ENCODE assay signal across 1 cellular context in the genomic region with DNA sequence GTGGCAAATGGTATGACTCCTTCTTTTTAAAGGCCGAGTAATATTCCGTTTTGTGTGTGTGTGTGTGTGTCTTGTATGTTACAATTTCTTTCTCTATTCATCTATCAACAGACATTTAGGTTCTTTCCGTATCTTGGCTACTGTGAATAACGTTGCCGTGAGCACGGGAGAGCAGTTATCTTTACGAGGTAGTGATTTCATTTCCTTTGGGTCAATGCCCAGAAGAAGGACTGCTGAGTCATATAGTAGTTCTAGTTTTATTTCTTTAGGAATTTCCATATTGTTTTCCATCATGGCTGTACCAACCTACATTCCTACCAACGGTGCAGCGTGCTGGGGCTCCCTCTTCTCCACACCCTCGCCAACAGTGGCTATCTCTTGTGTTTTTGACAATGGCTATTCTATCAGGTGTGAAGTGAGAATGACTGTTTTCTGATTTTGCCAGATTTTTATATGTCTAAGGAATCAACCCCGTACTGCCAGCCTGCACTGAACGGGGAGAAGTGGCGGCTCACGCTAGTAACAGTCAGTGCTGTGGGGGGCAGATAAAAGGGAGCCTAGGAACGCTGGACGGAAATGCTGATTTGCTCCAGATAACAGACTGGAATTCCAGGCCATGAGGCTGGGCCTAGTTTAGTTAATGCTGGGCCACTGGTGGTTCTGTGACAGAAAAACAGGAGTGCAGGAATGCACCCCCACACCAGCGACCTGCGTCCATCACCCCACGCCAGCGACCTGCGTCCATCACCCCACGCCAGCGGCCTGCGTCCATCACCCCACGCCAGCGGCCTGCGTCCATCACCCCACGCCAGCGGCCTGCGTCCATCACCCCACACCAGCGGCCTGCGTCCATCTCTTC.
TF ChIP-seq lines count a peak whose summit lies in the region.

No MANE protein-coding gene starts in this region.

TF ChIP-seq in HEK293, 187 proteins besides CTCF, POLR2A, EP300 and RAD21 (continued from another document and continues in another):
- TF ChIP-seq, protein P1, sequence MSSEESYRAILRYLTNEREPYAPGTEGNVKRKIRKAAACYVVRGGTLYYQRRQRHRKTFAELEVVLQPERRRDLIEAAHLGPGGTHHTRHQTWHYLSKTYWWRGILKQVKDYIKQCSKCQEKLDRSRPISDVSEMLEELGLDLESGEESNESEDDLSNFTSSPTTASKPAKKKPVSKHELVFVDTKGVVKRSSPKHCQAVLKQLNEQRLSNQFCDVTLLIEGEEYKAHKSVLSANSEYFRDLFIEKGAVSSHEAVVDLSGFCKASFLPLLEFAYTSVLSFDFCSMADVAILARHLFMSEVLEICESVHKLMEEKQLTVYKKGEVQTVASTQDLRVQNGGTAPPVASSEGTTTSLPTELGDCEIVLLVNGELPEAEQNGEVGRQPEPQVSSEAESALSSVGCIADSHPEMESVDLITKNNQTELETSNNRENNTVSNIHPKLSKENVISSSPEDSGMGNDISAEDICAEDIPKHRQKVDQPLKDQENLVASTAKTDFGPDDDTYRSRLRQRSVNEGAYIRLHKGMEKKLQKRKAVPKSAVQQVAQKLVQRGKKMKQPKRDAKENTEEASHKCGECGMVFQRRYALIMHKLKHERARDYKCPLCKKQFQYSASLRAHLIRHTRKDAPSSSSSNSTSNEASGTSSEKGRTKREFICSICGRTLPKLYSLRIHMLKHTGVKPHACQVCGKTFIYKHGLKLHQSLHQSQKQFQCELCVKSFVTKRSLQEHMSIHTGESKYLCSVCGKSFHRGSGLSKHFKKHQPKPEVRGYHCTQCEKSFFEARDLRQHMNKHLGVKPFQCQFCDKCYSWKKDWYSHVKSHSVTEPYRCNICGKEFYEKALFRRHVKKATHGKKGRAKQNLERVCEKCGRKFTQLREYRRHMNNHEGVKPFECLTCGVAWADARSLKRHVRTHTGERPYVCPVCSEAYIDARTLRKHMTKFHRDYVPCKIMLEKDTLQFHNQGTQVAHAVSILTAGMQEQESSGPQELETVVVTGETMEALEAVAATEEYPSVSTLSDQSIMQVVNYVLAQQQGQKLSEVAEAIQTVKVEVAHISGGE (tag by site-specific recombination; conservative IDR thresholded peaks at IDR 0.05; ENCODE audit: low read depth) = no peak
- TF ChIP-seq ZNF366 (tag by site-specific recombination; conservative IDR thresholded peaks at IDR 0.05) = peak; percentile 91
- TF ChIP-seq, protein P2, sequence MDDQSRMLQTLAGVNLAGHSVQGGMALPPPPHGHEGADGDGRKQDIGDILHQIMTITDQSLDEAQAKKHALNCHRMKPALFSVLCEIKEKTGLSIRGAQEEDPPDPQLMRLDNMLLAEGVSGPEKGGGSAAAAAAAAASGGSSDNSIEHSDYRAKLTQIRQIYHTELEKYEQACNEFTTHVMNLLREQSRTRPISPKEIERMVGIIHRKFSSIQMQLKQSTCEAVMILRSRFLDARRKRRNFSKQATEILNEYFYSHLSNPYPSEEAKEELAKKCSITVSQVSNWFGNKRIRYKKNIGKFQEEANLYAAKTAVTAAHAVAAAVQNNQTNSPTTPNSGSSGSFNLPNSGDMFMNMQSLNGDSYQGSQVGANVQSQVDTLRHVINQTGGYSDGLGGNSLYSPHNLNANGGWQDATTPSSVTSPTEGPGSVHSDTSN (CRISPR knock-in tag; IDR thresholded peaks at IDR 0.05) = no peak
- no peak for TF ChIP-seq ZNF114 (tag by site-specific recombination; IDR thresholded peaks at IDR 0.05)
- no peak for TF ChIP-seq ZNF555 (tag by site-specific recombination; conservative IDR thresholded peaks at IDR 0.05)
- TF ChIP-seq ZNF776 (tag by site-specific recombination; IDR thresholded peaks at IDR 0.05; ENCODE audit: borderline replicate concordance) = no peak
- no peak for TF ChIP-seq ZNF416 (tag by site-specific recombination; IDR thresholded peaks at IDR 0.05)
- TF ChIP-seq, protein P3, sequence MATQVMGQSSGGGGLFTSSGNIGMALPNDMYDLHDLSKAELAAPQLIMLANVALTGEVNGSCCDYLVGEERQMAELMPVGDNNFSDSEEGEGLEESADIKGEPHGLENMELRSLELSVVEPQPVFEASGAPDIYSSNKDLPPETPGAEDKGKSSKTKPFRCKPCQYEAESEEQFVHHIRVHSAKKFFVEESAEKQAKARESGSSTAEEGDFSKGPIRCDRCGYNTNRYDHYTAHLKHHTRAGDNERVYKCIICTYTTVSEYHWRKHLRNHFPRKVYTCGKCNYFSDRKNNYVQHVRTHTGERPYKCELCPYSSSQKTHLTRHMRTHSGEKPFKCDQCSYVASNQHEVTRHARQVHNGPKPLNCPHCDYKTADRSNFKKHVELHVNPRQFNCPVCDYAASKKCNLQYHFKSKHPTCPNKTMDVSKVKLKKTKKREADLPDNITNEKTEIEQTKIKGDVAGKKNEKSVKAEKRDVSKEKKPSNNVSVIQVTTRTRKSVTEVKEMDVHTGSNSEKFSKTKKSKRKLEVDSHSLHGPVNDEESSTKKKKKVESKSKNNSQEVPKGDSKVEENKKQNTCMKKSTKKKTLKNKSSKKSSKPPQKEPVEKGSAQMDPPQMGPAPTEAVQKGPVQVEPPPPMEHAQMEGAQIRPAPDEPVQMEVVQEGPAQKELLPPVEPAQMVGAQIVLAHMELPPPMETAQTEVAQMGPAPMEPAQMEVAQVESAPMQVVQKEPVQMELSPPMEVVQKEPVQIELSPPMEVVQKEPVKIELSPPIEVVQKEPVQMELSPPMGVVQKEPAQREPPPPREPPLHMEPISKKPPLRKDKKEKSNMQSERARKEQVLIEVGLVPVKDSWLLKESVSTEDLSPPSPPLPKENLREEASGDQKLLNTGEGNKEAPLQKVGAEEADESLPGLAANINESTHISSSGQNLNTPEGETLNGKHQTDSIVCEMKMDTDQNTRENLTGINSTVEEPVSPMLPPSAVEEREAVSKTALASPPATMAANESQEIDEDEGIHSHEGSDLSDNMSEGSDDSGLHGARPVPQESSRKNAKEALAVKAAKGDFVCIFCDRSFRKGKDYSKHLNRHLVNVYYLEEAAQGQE (tag by site-specific recombination; IDR thresholded peaks at IDR 0.05) = no peak
- peak; percentile 85 for TF ChIP-seq OVOL3 (tag by site-specific recombination; IDR thresholded peaks at IDR 0.05)
- peak; percentile 78 for TF ChIP-seq SP7 (tag by site-specific recombination; IDR thresholded peaks at IDR 0.05)
- no peak for TF ChIP-seq KLF16 (tag by site-specific recombination; IDR thresholded peaks at IDR 0.05)
- TF ChIP-seq, protein P4, sequence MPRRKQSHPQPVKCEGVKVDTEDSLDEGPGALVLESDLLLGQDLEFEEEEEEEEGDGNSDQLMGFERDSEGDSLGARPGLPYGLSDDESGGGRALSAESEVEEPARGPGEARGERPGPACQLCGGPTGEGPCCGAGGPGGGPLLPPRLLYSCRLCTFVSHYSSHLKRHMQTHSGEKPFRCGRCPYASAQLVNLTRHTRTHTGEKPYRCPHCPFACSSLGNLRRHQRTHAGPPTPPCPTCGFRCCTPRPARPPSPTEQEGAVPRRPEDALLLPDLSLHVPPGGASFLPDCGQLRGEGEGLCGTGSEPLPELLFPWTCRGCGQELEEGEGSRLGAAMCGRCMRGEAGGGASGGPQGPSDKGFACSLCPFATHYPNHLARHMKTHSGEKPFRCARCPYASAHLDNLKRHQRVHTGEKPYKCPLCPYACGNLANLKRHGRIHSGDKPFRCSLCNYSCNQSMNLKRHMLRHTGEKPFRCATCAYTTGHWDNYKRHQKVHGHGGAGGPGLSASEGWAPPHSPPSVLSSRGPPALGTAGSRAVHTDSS (tag by site-specific recombination; IDR thresholded peaks at IDR 0.05) = no peak
- no peak for TF ChIP-seq ZNF596 (tag by site-specific recombination; IDR thresholded peaks at IDR 0.05)
- peak; percentile 72 for TF ChIP-seq ZNF660 (tag by site-specific recombination; IDR thresholded peaks at IDR 0.05)
- TF ChIP-seq ZNF311 (tag by site-specific recombination; IDR thresholded peaks at IDR 0.05; ENCODE audit: borderline replicate concordance) = no peak
- TF ChIP-seq ZNF24 (tag by site-specific recombination; IDR thresholded peaks at IDR 0.05) = peak; percentile 65; the same call in 1 of the 2 replicates
- TF ChIP-seq KLF7 (tag by site-specific recombination; IDR thresholded peaks at IDR 0.05; ENCODE audit: borderline replicate concordance) = no peak
- TF ChIP-seq, protein P5, sequence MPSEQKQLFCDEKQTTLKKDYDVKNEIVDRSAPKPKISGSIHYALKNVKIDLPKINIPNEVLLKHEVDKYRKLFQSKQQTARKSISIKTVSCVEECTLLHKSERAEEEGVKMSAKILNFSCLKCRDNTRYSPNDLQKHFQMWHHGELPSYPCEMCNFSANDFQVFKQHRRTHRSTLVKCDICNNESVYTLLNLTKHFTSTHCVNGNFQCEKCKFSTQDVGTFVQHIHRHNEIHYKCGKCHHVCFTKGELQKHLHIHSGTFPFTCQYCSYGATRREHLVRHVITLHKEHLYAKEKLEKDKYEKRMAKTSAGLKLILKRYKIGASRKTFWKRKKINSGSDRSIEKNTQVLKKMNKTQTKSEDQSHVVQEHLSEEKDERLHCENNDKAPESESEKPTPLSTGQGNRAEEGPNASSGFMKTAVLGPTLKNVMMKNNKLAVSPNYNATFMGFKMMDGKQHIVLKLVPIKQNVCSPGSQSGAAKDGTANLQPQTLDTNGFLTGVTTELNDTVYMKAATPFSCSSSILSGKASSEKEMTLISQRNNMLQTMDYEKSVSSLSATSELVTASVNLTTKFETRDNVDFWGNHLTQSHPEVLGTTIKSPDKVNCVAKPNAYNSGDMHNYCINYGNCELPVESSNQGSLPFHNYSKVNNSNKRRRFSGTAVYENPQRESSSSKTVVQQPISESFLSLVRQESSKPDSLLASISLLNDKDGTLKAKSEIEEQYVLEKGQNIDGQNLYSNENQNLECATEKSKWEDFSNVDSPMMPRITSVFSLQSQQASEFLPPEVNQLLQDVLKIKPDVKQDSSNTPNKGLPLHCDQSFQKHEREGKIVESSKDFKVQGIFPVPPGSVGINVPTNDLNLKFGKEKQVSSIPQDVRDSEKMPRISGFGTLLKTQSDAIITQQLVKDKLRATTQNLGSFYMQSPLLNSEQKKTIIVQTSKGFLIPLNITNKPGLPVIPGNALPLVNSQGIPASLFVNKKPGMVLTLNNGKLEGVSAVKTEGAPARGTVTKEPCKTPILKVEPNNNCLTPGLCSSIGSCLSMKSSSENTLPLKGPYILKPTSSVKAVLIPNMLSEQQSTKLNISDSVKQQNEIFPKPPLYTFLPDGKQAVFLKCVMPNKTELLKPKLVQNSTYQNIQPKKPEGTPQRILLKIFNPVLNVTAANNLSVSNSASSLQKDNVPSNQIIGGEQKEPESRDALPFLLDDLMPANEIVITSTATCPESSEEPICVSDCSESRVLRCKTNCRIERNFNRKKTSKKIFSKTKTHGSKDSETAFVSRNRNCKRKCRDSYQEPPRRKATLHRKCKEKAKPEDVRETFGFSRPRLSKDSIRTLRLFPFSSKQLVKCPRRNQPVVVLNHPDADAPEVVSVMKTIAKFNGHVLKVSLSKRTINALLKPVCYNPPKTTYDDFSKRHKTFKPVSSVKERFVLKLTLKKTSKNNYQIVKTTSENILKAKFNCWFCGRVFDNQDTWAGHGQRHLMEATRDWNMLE (tag by site-specific recombination; conservative IDR thresholded peaks at IDR 0.05; ENCODE audit: low read depth) = no peak
- TF ChIP-seq, protein P6, sequence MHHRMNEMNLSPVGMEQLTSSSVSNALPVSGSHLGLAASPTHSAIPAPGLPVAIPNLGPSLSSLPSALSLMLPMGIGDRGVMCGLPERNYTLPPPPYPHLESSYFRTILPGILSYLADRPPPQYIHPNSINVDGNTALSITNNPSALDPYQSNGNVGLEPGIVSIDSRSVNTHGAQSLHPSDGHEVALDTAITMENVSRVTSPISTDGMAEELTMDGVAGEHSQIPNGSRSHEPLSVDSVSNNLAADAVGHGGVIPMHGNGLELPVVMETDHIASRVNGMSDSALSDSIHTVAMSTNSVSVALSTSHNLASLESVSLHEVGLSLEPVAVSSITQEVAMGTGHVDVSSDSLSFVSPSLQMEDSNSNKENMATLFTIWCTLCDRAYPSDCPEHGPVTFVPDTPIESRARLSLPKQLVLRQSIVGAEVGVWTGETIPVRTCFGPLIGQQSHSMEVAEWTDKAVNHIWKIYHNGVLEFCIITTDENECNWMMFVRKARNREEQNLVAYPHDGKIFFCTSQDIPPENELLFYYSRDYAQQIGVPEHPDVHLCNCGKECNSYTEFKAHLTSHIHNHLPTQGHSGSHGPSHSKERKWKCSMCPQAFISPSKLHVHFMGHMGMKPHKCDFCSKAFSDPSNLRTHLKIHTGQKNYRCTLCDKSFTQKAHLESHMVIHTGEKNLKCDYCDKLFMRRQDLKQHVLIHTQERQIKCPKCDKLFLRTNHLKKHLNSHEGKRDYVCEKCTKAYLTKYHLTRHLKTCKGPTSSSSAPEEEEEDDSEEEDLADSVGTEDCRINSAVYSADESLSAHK (tag by site-specific recombination; IDR thresholded peaks at IDR 0.05) = peak; percentile 73
- TF ChIP-seq ZNF433 (tag by site-specific recombination; IDR thresholded peaks at IDR 0.05; ENCODE audit: low read depth) = no peak
- peak; percentile 59; the same call in 1 of the 2 replicates for TF ChIP-seq FEZF1 (tag by site-specific recombination; IDR thresholded peaks at IDR 0.05)
- TF ChIP-seq ZNF341 (tag by site-specific recombination; IDR thresholded peaks at IDR 0.05; ENCODE audit: low read depth) = no peak
- TF ChIP-seq, protein P7, sequence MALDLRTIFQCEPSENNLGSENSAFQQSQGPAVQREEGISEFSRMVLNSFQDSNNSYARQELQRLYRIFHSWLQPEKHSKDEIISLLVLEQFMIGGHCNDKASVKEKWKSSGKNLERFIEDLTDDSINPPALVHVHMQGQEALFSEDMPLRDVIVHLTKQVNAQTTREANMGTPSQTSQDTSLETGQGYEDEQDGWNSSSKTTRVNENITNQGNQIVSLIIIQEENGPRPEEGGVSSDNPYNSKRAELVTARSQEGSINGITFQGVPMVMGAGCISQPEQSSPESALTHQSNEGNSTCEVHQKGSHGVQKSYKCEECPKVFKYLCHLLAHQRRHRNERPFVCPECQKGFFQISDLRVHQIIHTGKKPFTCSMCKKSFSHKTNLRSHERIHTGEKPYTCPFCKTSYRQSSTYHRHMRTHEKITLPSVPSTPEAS (tag by site-specific recombination; IDR thresholded peaks at IDR 0.05) = peak; percentile 87
- TF ChIP-seq ZNF223 (tag by site-specific recombination; IDR thresholded peaks at IDR 0.05) = no peak
- TF ChIP-seq ZNF274 (IDR thresholded peaks at IDR 0.05; ENCODE audit: low read length) = no peak
- no peak for TF ChIP-seq ZNF274 (tag by site-specific recombination; IDR thresholded peaks at IDR 0.05; ENCODE audit: borderline replicate concordance)
- TF ChIP-seq, protein P8, sequence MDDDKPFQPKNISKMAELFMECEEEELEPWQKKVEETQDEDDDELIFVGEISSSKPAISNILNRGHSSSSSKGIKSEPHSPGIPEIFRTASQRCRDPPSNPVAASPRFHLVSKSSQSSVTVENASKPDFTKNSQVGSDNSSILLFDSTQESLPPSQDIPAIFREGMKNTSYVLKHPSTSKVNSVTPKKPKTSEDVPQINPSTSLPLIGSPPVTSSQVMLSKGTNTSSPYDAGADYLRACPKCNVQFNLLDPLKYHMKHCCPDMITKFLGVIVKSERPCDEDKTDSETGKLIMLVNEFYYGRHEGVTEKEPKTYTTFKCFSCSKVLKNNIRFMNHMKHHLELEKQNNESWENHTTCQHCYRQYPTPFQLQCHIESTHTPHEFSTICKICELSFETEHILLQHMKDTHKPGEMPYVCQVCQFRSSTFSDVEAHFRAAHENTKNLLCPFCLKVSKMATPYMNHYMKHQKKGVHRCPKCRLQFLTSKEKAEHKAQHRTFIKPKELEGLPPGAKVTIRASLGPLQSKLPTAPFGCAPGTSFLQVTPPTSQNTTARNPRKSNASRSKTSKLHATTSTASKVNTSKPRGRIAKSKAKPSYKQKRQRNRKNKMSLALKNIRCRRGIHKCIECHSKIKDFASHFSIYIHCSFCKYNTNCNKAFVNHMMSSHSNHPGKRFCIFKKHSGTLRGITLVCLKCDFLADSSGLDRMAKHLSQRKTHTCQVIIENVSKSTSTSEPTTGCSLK (tag by site-specific recombination; IDR thresholded peaks at IDR 0.05) = no peak
- TF ChIP-seq ZNF354C (tag by site-specific recombination; IDR thresholded peaks at IDR 0.05; ENCODE audit: borderline replicate concordance, low read depth) = no peak
- peak; percentile 79 for TF ChIP-seq ZXDB (tag by site-specific recombination; IDR thresholded peaks at IDR 0.05)
- TF ChIP-seq KLF1 (tag by site-specific recombination; IDR thresholded peaks at IDR 0.05) = no peak
- no peak for TF ChIP-seq ZNF423 (tag by site-specific recombination; IDR thresholded peaks at IDR 0.05)
